Comparison of ENCODE assay signal across 8 cellular contexts in the genomic region with DNA sequence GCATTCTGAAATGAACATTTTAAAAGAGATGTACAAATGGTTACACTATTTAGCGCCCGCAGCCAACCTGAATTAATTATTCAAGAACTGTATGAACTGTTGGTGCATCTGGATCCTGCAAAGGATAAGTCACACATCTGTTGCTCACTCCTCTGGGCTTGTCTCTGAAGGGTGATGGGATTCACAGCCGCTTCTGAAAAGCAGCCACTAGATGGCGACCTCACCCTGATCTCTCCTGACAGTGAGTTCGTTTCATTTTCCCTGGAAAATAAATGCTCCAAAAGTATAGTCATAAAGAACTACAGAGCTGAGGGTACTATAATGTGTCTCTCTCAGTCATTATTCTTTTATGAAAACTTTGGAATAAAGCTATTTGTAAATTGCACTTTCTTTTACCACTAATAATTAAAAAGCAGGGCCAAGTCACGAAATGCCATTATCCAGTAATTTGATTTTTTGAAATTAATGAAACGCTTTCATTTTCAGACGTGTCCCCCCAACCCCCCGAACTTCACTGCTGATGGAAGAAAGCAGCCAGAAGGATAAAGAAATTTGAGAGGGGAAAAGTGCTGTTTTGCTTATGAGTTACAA.
A peak's percentile ranks its signal among the peaks of the same experiment; 100 is the strongest.
DNase-seq lines count a peak whose midpoint lies in the region; ATAC-seq, FAIRE-seq and TF ChIP-seq lines count a peak whose summit lies in the region.

No MANE protein-coding gene starts in this region.

- H3K27me3 Mint-ChIP-seq in CD8-positive, alpha-beta T cell (ENCODE audit: low read depth): peaks cover 6% of the 10 kb centered on the region

- no peak overlapping the region for H2AK5ac ChIP-seq in neuronal stem cell (ENCODE audit: low read depth, low read length)

- no peaks in the 10 kb centered on the region for H3K9me3 Mint-ChIP-seq in CD8-positive, alpha-beta T cell

- intact Hi-C loops in CD8-positive, alpha-beta T cell (cut with DNase I, micrococcal nuclease): loop anchor here in 1 of 2 experiments (2.0 kb wide), 1 partner anchor 1889 kb away; no protein-coding TSS in a partner anchor
- intact Hi-C loops in thyroid gland (cut with DNase I): no loop called here

- no peaks in the 10 kb centered on the region for H3K4me1 ChIP-seq in CD8-positive, alpha-beta T cell (ENCODE audit: insufficient read depth, low read length)
- H3K4me1 ChIP-seq in neuronal stem cell (ENCODE audit: control insufficient read depth in 2 of 2, insufficient read depth in 1 of 2, low read depth in 1 of 2, low read length in 2 of 2): no peaks in the 10 kb centered on the region
- no peaks in the 10 kb centered on the region for H3K4me1 ChIP-seq in thyroid gland

- no peak for TF ChIP-seq POLR2A in thyroid gland (IDR thresholded peaks at IDR 0.05)

- no peak overlapping the region for H3K4ac ChIP-seq in neuronal stem cell (ENCODE audit: low read length)

- no peak overlapping the region for H2BK12ac ChIP-seq in neuronal stem cell (ENCODE audit: low read length)

- CTCF ChIA-PET in CD8-positive, alpha-beta T cell (lab: Charles Lee): interaction anchor here (0.6 to 1.6 kb wide), 7 partner anchors 11 to 93 kb away, joined by 3 to 7 read pairs (median 4); no protein-coding TSS in a partner anchor

- H3K18ac ChIP-seq in neuronal stem cell (ENCODE audit: low read length): no peak overlapping the region

- no peak overlapping the region for H3K27ac ChIP-seq in CD8-positive, alpha-beta T cell (ENCODE audit: low read depth, low read length)
- no peak overlapping the region for H3K27ac ChIP-seq in neuronal stem cell (replicated peaks; ENCODE audit: low read length)
- no peak overlapping the region for H3K27ac ChIP-seq in thyroid gland

- WGBS in neuronal stem cell (ENCODE audit: extremely low coverage in 2 of 2, insufficient read length in 2 of 2, insufficient replicate concordance in 1 of 2), 2 donors: no CpG with 5 or more reads among the region's 9 CpGs
- 29 to 30% methylated on average over 9 of the region's 9 CpGs for WGBS in thyroid gland, 2 donors

- H3K79me1 ChIP-seq in neuronal stem cell (ENCODE audit: low read depth, low read length): no peaks in the 10 kb centered on the region

- H2AFZ ChIP-seq in neuronal stem cell (ENCODE audit: low read length): no peak overlapping the region

- no peak overlapping the region for H4K91ac ChIP-seq in neuronal stem cell (ENCODE audit: low read depth, low read length, poor library complexity)

- H3K23ac ChIP-seq in neuronal stem cell (ENCODE audit: low read depth, low read length, poor library complexity): no peak overlapping the region

- H3K36me3 ChIP-seq in CD8-positive, alpha-beta T cell (ENCODE audit: insufficient read depth, low read length): no peaks in the 10 kb centered on the region
- no peaks in the 10 kb centered on the region for H3K36me3 ChIP-seq in neuronal stem cell (replicated peaks in 1 of 2; ENCODE audit: control insufficient read depth in 2 of 2, insufficient read depth in 2 of 2, low read length in 2 of 2)
- H3K36me3 ChIP-seq in thyroid gland: no peaks in the 10 kb centered on the region

- H2BK120ac ChIP-seq in neuronal stem cell (ENCODE audit: low read depth, low read length): no peak overlapping the region

- no peak overlapping the region for H2BK5ac ChIP-seq in neuronal stem cell (ENCODE audit: low read length)

- H3K27me3 ChIP-seq in CD8-positive, alpha-beta T cell (ENCODE audit: insufficient read depth, low read length): no peaks in the 10 kb centered on the region
- no peaks in the 10 kb centered on the region for H3K27me3 ChIP-seq in neuronal stem cell (ENCODE audit: control insufficient read depth in 3 of 3, insufficient read depth in 3 of 3, low read depth in 1 of 3, low read length in 3 of 3)
- no peaks in the 10 kb centered on the region for H3K27me3 ChIP-seq in thyroid gland

- FAIRE-seq in HTR-8/SVneo (lab: Jason Lieb, UNC): no peak

- ATAC-seq in CD8-positive, alpha-beta T cell: no peak
- ATAC-seq in GM19397 (IDR thresholded peaks at IDR 0.05; ENCODE audit: unreplicated experiment): peak; percentile 88

- no peaks in the 10 kb centered on the region for H3K9me3 ChIP-seq in CD8-positive, alpha-beta T cell (ENCODE audit: low read length)
- H3K9me3 ChIP-seq in neuronal stem cell (replicated peaks in 1 of 2; ENCODE audit: control insufficient read depth in 2 of 2, insufficient read depth in 1 of 2, low read depth in 1 of 2, low read length in 2 of 2) (no peaks in the 10 kb centered on the region), thyroid gland (no peaks in the 10 kb centered on the region)

- H4K8ac ChIP-seq in neuronal stem cell (ENCODE audit: low read depth, low read length): no peak overlapping the region

- no peak overlapping the region for H3K4me2 ChIP-seq in neuronal stem cell (ENCODE audit: insufficient read depth, low read length, poor library complexity, severe bottlenecking)

- TF ChIP-seq CTCF in CD8-positive, alpha-beta T cell (IDR thresholded peaks at IDR 0.05): peak; percentile 69
- TF ChIP-seq CTCF in thyroid gland (IDR thresholded peaks at IDR 0.05): peak; percentile 30 to 88 (median 53)

- POLR2A ChIA-PET in CD8-positive, alpha-beta T cell (lab: Charles Lee): no interaction called here

- no peak overlapping the region for H3K4me3 ChIP-seq in CD8-positive, alpha-beta T cell (ENCODE audit: low read depth, low read length)
- H3K4me3 ChIP-seq in neuronal stem cell (ENCODE audit: low read length in 2 of 2): no peak overlapping the region
- H3K4me3 ChIP-seq in thyroid gland (replicated peaks in 1 of 3): no peak overlapping the region

- H3K14ac ChIP-seq in neuronal stem cell (ENCODE audit: low read length): no peak overlapping the region

- H3K27ac Mint-ChIP-seq in CD8-positive, alpha-beta T cell: no peak overlapping the region

- no peak overlapping the region for H3K4me3 Mint-ChIP-seq in CD8-positive, alpha-beta T cell

- no peak overlapping the region for H2BK15ac ChIP-seq in neuronal stem cell (ENCODE audit: low read length)

- H3K9ac ChIP-seq in neuronal stem cell (ENCODE audit: low read depth, low read length, poor library complexity): no peak overlapping the region

- peak in 6 of 7 experiments; percentile 11 to 55 (median 24) for DNase-seq in CD8-positive, alpha-beta T cell
- DNase-seq in HTR-8/SVneo (ENCODE audit: insufficient read length, low spot score): peak; percentile 59
- DNase-seq in NOMO-1 treated with dmso at 0.1 percent for 144 hours (lab: John Stamatoyannopoulos, UW; ENCODE audit: unreplicated experiment): peak; percentile 4
- DNase-seq in activated T-cell treated with anti-CD3 and anti-CD28 coated beads, Interleukin-2, amount 50 U/mL, for 1 hour: peak; percentile 20
- peak; percentile 84 for DNase-seq in fibroblast of peridontal ligament (ENCODE audit: extremely low read depth)
- peak; percentile 60 for DNase-seq in neuronal stem cell (ENCODE audit: low spot score)
- peak; percentile 61 to 71 for DNase-seq in thyroid gland

- H3K36me3 Mint-ChIP-seq in CD8-positive, alpha-beta T cell: no peaks in the 10 kb centered on the region

- H3K4me1 Mint-ChIP-seq in CD8-positive, alpha-beta T cell (ENCODE audit: low read depth): no peaks in the 10 kb centered on the region

Comparison
In these comparisons a context has a peak if more than half of its experiments do, and no peak if none do; other contexts are left out.
1. DNase-seq: peak in every context shown above with its lines; median percentile 84 in fibroblast of peridontal ligament; 66 in thyroid gland; 60 in neuronal stem cell; 59 in HTR-8/SVneo; 24 in CD8-positive, alpha-beta T cell; 20 in activated T-cell treated with anti-CD3 and anti-CD28 coated beads, Interleukin-2, amount 50 U/mL, for 1 hour; 4 in NOMO-1 treated with dmso at 0.1 percent for 144 hours.